In genomic region chr7:98203261-98203963, GRCh38 we compare ENCODE assay signal across 12 cellular contexts. TPM values are rescaled to one million over a fixed set of nuclear protein-coding genes. Genes with fewer than 3 reads are reported as not detected.
A peak's percentile ranks its signal among the peaks of the same experiment; 100 is the strongest.
DNase-seq lines count a peak whose midpoint lies in the region; ATAC-seq and TF ChIP-seq lines count a peak whose summit lies in the region.
"Had no signal": no experiment of that assay in that cellular context is flagged by ENCODE, and none has a peak within 500 bp of the region (broad histone marks: within the 10 kb centered on the region; RNA-seq: fewer than 3 reads in every experiment).

No MANE protein-coding gene starts in this region.

- H3K36me3 Mint-ChIP-seq in activated CD4-positive, alpha-beta T cell treated with anti-CD3 and anti-CD28 coated beads for 36 hours (ENCODE audit: low read depth) = peaks cover 41% of the 10 kb centered on the region
- peaks cover 0 to 27% (median 13%) of the 10 kb centered on the region in 3 donors for H3K36me3 Mint-ChIP-seq in naive thymus-derived CD8-positive, alpha-beta T cell

- H3K4me1 ChIP-seq in left lung = peaks cover 0 to 12% of the 10 kb centered on the region in 2 donors
- H3K4me1 ChIP-seq: body of pancreas had no signal

- H3K9me3 ChIP-seq in left lung = no peaks in the 10 kb centered on the region
- H3K9me3 ChIP-seq: body of pancreas had no signal

- CTCF ChIA-PET in activated CD4-positive, alpha-beta T cell treated with anti-CD3 and anti-CD28 coated beads for 36 hours (lab: Charles Lee) = interaction anchor here (1.0 kb wide), 1 partner anchor 179 kb away, joined by 3 read pairs; no protein-coding TSS in a partner anchor

- no peak for TF ChIP-seq CTCF in left lung (IDR thresholded peaks at IDR 0.05)

- H3K9me3 Mint-ChIP-seq in activated CD4-positive, alpha-beta T cell treated with anti-CD3 and anti-CD28 coated beads for 36 hours (ENCODE audit: low read depth) = peaks cover 6% of the 10 kb centered on the region
- peaks cover 0 to 4% (median 0%) of the 10 kb centered on the region in 9 donors for H3K9me3 Mint-ChIP-seq in naive thymus-derived CD8-positive, alpha-beta T cell
- H3K9me3 Mint-ChIP-seq: HFFc6 had no signal

- intact Hi-C loops in activated CD4-positive, alpha-beta T cell treated with anti-CD3 and anti-CD28 coated beads for 36 hours (cut with DNase I, micrococcal nuclease) = loop anchor here (2.0 to 5.0 kb wide), 3 partner anchors 47 to 79 kb away; partner anchors contain the start of gene BRI3 (in 1 of the 2)
- intact Hi-C loops in left lung (cut with DNase I) = no loop called here

- no peak overlapping the region for H3K4me3 ChIP-seq in left lung
- H3K4me3 ChIP-seq: body of pancreas had no signal

- H3K36me3 ChIP-seq in left lung = peaks cover 0 to 49% of the 10 kb centered on the region in 2 donors

- DNase-seq in activated CD4-positive, alpha-beta T cell treated with anti-CD3 and anti-CD28 coated beads for 36 hours = peak; percentile 30
- DNase-seq in activated CD4-positive, alpha-beta T cell treated with anti-CD3 and anti-CD28 coated beads, Interleukin-2, amount 50 U/mL, for 48 hours = no peak
- DNase-seq in naive thymus-derived CD8-positive, alpha-beta T cell = peak in 2 of 10 donors; percentile 9 to 32
- no peak for DNase-seq in stimulated activated CD4-positive, alpha-beta T cell treated with anti-CD3 and anti-CD28 coated beads, Interleukin-2, amount 100 ng/mL, for 48 hours
- no peak for DNase-seq in stimulated activated CD4-positive, alpha-beta T cell treated with anti-CD3 and anti-CD28 coated beads, Interleukin-4, amount 100 ng/mL, for 4 hours
- no peak for DNase-seq in left lung
- DNase-seq: body of pancreas, erythroblast, HFFc6 had no signal

- H3K27ac Mint-ChIP-seq in activated CD4-positive, alpha-beta T cell treated with anti-CD3 and anti-CD28 coated beads for 36 hours = peak overlapping the region; percentile 88
- peak overlapping the region; percentile 77 to 98 (median 96) for H3K27ac Mint-ChIP-seq in naive thymus-derived CD8-positive, alpha-beta T cell
- H3K27ac Mint-ChIP-seq: HFFc6 had no signal

- ATAC-seq in activated CD4-positive, alpha-beta T cell treated with anti-CD3 and anti-CD28 coated beads for 36 hours = no peak
- ATAC-seq in GM21381 (IDR thresholded peaks at IDR 0.05; ENCODE audit: unreplicated experiment) (peak; percentile 27), HG03442 (IDR thresholded peaks at IDR 0.05; ENCODE audit: unreplicated experiment) (peak; percentile 41), left lung (no peak)
- ATAC-seq in naive thymus-derived CD8-positive, alpha-beta T cell = peak; percentile 30 to 35
- ATAC-seq: body of pancreas had no signal

- POLR2A ChIA-PET in activated CD4-positive, alpha-beta T cell treated with anti-CD3 and anti-CD28 coated beads for 36 hours (lab: Charles Lee) = no interaction called here
- POLR2A ChIA-PET in naive thymus-derived CD8-positive, alpha-beta T cell (lab: Charles Lee) = interaction anchor here (0.5 to 5.4 kb wide), 18 partner anchors 9 to 675 kb away, joined by 3 to 84 read pairs (median 5); partner anchors contain the start of genes BHLHA15, TECPR1 and TRRAP

- H3K27ac ChIP-seq in left lung = no peak overlapping the region
- H3K27ac ChIP-seq: 22Rv1, body of pancreas had no signal

- peaks cover 55% of the 10 kb centered on the region for H3K4me1 Mint-ChIP-seq in activated CD4-positive, alpha-beta T cell treated with anti-CD3 and anti-CD28 coated beads for 36 hours
- peaks cover 36 to 73% (median 69%) of the 10 kb centered on the region in 4 donors for H3K4me1 Mint-ChIP-seq in naive thymus-derived CD8-positive, alpha-beta T cell

- H3K27me3 ChIP-seq in left lung = no peaks in the 10 kb centered on the region
- H3K27me3 ChIP-seq: body of pancreas had no signal

- no peaks in the 10 kb centered on the region for H3K27me3 Mint-ChIP-seq in activated CD4-positive, alpha-beta T cell treated with anti-CD3 and anti-CD28 coated beads for 36 hours
- H3K27me3 Mint-ChIP-seq in naive thymus-derived CD8-positive, alpha-beta T cell = no peaks in the 10 kb centered on the region

- H3K4me3 Mint-ChIP-seq in activated CD4-positive, alpha-beta T cell treated with anti-CD3 and anti-CD28 coated beads for 36 hours = no peak overlapping the region
- peak overlapping the region; percentile 81 to 95 (median 90) for H3K4me3 Mint-ChIP-seq in naive thymus-derived CD8-positive, alpha-beta T cell
- H3K4me3 Mint-ChIP-seq: HFFc6 had no signal

RNA-seq across cellular contexts. Expression of gene BHLHA15, which starts 7.8 kb away (rescaled TPM):
- under 1 TPM; 0.23 to 0.47 TPM for total RNA-seq in activated CD4-positive, alpha-beta T cell treated with anti-CD3 and anti-CD28 coated beads for 36 hours
- total RNA-seq in naive thymus-derived CD8-positive, alpha-beta T cell = not detected
- polyA plus RNA-seq in naive thymus-derived CD8-positive, alpha-beta T cell = under 1 TPM in 1 of 3 donors, not detected in 2; 0.47 TPM
- total RNA-seq in left lung = 1 to 10 TPM in 1 of 2 donors, under 1 TPM in 1; 0.87 to 2.4 TPM

RNA-seq across cellular contexts. Expression of gene TECPR1, which starts 48.6 kb away (rescaled TPM):
- 10 to 100 TPM; 21.8 to 26.5 TPM for total RNA-seq in activated CD4-positive, alpha-beta T cell treated with anti-CD3 and anti-CD28 coated beads for 36 hours
- 100 to 1,000 TPM; 174 to 181 TPM for total RNA-seq in naive thymus-derived CD8-positive, alpha-beta T cell
- 10 to 100 TPM; 18.5 to 40.2 (median 26.1) TPM for polyA plus RNA-seq in naive thymus-derived CD8-positive, alpha-beta T cell
- total RNA-seq in left lung = 10 to 100 TPM; 40.0 to 67.4 TPM

Comparison
In these comparisons a context has a peak if more than half of its experiments do, and no peak if none do; other contexts are left out.
1. ATAC-seq: peak in GM21381 (single experiment), HG03442 (single experiment) and naive thymus-derived CD8-positive, alpha-beta T cell (2 of 2); none in activated CD4-positive, alpha-beta T cell treated with anti-CD3 and anti-CD28 coated beads for 36 hours (single experiment) and left lung (single experiment).
2. intact Hi-C loops: an anchor here in activated CD4-positive, alpha-beta T cell treated with anti-CD3 and anti-CD28 coated beads for 36 hours (2.0 to 5.0 kb wide); none called in left lung.